Comparison of ENCODE assay signal across 24 cellular contexts in genomic region chr3:185137821-185138220, GRCh38. TPM values are rescaled to one million over a fixed set of nuclear protein-coding genes. Genes with fewer than 3 reads are reported as not detected.
"Had no signal": no experiment of that assay in that cellular context is flagged by ENCODE, and none has a peak within 500 bp of the region (broad histone marks: within the 10 kb centered on the region; RNA-seq: fewer than 3 reads in every experiment).

No MANE protein-coding gene starts in this region.

- H3K27ac ChIP-seq: coronary artery, dorsolateral prefrontal cortex, esophagus muscularis mucosa, foreskin keratinocyte, gastroesophageal sphincter, heart right ventricle, left lung, lower lobe of right lung had no signal

- DNase-seq: dermis blood vessel endothelial cell; dorsolateral prefrontal cortex; effector CD4-positive, alpha-beta T cell; effector memory CD4-positive, alpha-beta T cell; foreskin keratinocyte; head of caudate nucleus; heart right ventricle; hippocampal formation; left cardiac atrium; left lung; left ventricle myocardium superior; lower lobe of right lung; mesenchymal stem cell; mucosa of descending colon; naive B cell; naive thymus-derived CD8-positive, alpha-beta T cell had no signal

- FAIRE-seq: colon, endothelial cell of umbilical vein, islet of Langerhans, keratinocyte had no signal

- H3K4me1 ChIP-seq: foreskin keratinocyte, left lung, lower lobe of right lung had no signal

- H3K27me3 ChIP-seq: dorsolateral prefrontal cortex, esophagus muscularis mucosa, gastroesophageal sphincter, heart right ventricle, left lung had no signal

- H3K4me3 ChIP-seq: coronary artery, dorsolateral prefrontal cortex, esophagus muscularis mucosa, gastroesophageal sphincter, heart right ventricle, left lung, lower lobe of right lung, mucosa of descending colon had no signal

- H3K36me3 ChIP-seq: esophagus muscularis mucosa, gastroesophageal sphincter, heart right ventricle, left lung, lower lobe of right lung had no signal

- H3K9me3 ChIP-seq: esophagus muscularis mucosa, gastroesophageal sphincter, heart right ventricle, left lung, lower lobe of right lung, mucosa of descending colon had no signal

RNA-seq across cellular contexts. Expression of gene C3orf70, which starts 15.0 kb away (rescaled TPM):
- total RNA-seq: myocyte; naive thymus-derived CD8-positive, alpha-beta T cell had no signal
